21 cellular contexts compared by ENCODE assay signal in the genomic region with DNA sequence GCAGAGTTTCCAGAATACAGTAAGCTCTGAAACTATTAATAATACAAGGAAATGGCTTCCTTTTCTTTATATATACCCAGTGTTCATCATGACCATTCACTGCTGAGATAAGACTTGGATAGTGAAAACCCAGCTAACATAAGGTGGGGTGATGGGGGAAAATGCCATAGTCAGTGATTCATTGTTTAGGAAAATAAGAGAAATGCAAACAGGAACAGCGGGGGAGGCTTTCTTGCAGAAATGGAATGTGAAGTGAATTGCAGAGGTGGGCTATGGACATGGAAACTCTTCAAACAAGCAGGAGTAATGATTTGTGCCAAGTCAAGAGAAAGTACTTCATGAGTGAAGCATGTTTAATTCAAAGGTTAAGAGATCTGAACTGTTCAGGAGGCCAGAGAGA.
A peak's percentile ranks its signal among the peaks of the same experiment; 100 is the strongest.
DNase-seq lines count a peak whose midpoint lies in the region; ATAC-seq, FAIRE-seq and TF ChIP-seq lines count a peak whose summit lies in the region.
"Had no signal": no experiment of that assay in that cellular context is flagged by ENCODE, and none has a peak within 500 bp of the region (broad histone marks: within the 10 kb centered on the region; RNA-seq: fewer than 3 reads in every experiment).

No MANE protein-coding gene starts in this region.

- no peaks in the 10 kb centered on the region for H3K9me3 ChIP-seq in smooth muscle cell (replicated peaks; ENCODE audit: low read depth)
- H3K9me3 ChIP-seq: adrenal gland, gastroesophageal sphincter, thyroid gland had no signal

- peaks cover 8% of the 10 kb centered on the region for H3F3A ChIP-seq in smooth muscle cell (ENCODE audit: low read depth)

- H3K4me2 ChIP-seq in smooth muscle cell, result peak overlapping the region; percentile 34

- no peaks in the 10 kb centered on the region for H4K20me1 ChIP-seq in smooth muscle cell (ENCODE audit: low read depth)

- no peak overlapping the region for H3K9ac ChIP-seq in smooth muscle cell (ENCODE audit: low read depth)
- H3K9ac ChIP-seq: parathyroid adenoma had no signal

- peak; percentile 51 for FAIRE-seq in HTR-8/SVneo (lab: Jason Lieb, UNC)
- FAIRE-seq: TTC549 had no signal

- no peak overlapping the region for H3K4me3 ChIP-seq in smooth muscle cell
- H3K4me3 ChIP-seq: adrenal gland, gastroesophageal sphincter, thyroid gland had no signal

- peak overlapping the region; percentile 45 for H3K27ac ChIP-seq in smooth muscle cell (ENCODE audit: low read depth)
- H3K27ac ChIP-seq: adrenal gland, gastroesophageal sphincter, parathyroid adenoma, thyroid gland had no signal

- peaks cover 6% of the 10 kb centered on the region for H3K4me1 ChIP-seq in smooth muscle cell (ENCODE audit: low read depth)
- H3K4me1 ChIP-seq: adrenal gland, gastroesophageal sphincter, parathyroid adenoma, thyroid gland had no signal

- H3K4me3 Mint-ChIP-seq in WTC11, result no peak overlapping the region
- H3K4me3 Mint-ChIP-seq in activated CD8-positive, alpha-beta memory T cell treated with anti-CD3 and anti-CD28 coated beads, Interleukin-2, amount 10 ng/mL, durations not matched to agents 7 days and 5 days, result no peak overlapping the region
- H3K4me3 Mint-ChIP-seq in immature natural killer cell, result no peak overlapping the region
- H3K4me3 Mint-ChIP-seq: activated CD4-positive, alpha-beta T cell treated with anti-CD3 and anti-CD28 coated beads, Interleukin-2, amount 10 ng/mL, durations not matched to agents 7 days and 5 days; B cell; central memory CD8-positive, alpha-beta T cell; naive thymus-derived CD4-positive, alpha-beta T cell had no signal

- H3K4me1 Mint-ChIP-seq in WTC11 (peaks cover 25% of the 10 kb centered on the region), immature natural killer cell (no peaks in the 10 kb centered on the region)
- H3K4me1 Mint-ChIP-seq in activated CD8-positive, alpha-beta memory T cell treated with anti-CD3 and anti-CD28 coated beads, Interleukin-2, amount 10 ng/mL, durations not matched to agents 7 days and 5 days, result no peaks in the 10 kb centered on the region
- H3K4me1 Mint-ChIP-seq: activated CD4-positive, alpha-beta T cell treated with anti-CD3 and anti-CD28 coated beads, Interleukin-2, amount 10 ng/mL, durations not matched to agents 7 days and 5 days; B cell; central memory CD8-positive, alpha-beta T cell; naive thymus-derived CD4-positive, alpha-beta T cell had no signal

- no peaks in the 10 kb centered on the region for H3K27me3 Mint-ChIP-seq in WTC11 (ENCODE audit: low read depth)
- H3K27me3 Mint-ChIP-seq in activated CD8-positive, alpha-beta memory T cell treated with anti-CD3 and anti-CD28 coated beads, Interleukin-2, amount 10 ng/mL, durations not matched to agents 7 days and 5 days, result no peaks in the 10 kb centered on the region
- H3K27me3 Mint-ChIP-seq in immature natural killer cell (ENCODE audit: low read depth in 3 of 3), result peaks cover 0 to 2% (median 0%) of the 10 kb centered on the region in 3 donors
- H3K27me3 Mint-ChIP-seq: activated CD4-positive, alpha-beta T cell treated with anti-CD3 and anti-CD28 coated beads, Interleukin-2, amount 10 ng/mL, durations not matched to agents 7 days and 5 days; B cell; central memory CD8-positive, alpha-beta T cell; naive thymus-derived CD4-positive, alpha-beta T cell had no signal

- 45% methylated on average over 1 of the region's 1 CpG for WGBS in smooth muscle cell (ENCODE audit: low lambda C conversion rate)

- no peaks in the 10 kb centered on the region for H3K36me3 ChIP-seq in smooth muscle cell (ENCODE audit: low read depth)
- H3K36me3 ChIP-seq: adrenal gland, gastroesophageal sphincter, thyroid gland had no signal

- H3K36me3 Mint-ChIP-seq in WTC11, result no peaks in the 10 kb centered on the region
- H3K36me3 Mint-ChIP-seq in activated CD8-positive, alpha-beta memory T cell treated with anti-CD3 and anti-CD28 coated beads, Interleukin-2, amount 10 ng/mL, durations not matched to agents 7 days and 5 days, result no peaks in the 10 kb centered on the region
- H3K36me3 Mint-ChIP-seq in immature natural killer cell, result no peaks in the 10 kb centered on the region
- H3K36me3 Mint-ChIP-seq: naive thymus-derived CD4-positive, alpha-beta T cell had no signal

- H3K27ac Mint-ChIP-seq in WTC11, result no peak overlapping the region; the same call in 1 of the 2 replicates
- H3K27ac Mint-ChIP-seq in activated CD8-positive, alpha-beta memory T cell treated with anti-CD3 and anti-CD28 coated beads, Interleukin-2, amount 10 ng/mL, durations not matched to agents 7 days and 5 days, result no peak overlapping the region
- no peak overlapping the region for H3K27ac Mint-ChIP-seq in immature natural killer cell
- H3K27ac Mint-ChIP-seq: activated CD4-positive, alpha-beta T cell treated with anti-CD3 and anti-CD28 coated beads, Interleukin-2, amount 10 ng/mL, durations not matched to agents 7 days and 5 days; B cell; naive thymus-derived CD4-positive, alpha-beta T cell had no signal

- H2AFZ ChIP-seq in smooth muscle cell (ENCODE audit: low read depth), result no peak overlapping the region
- H2AFZ ChIP-seq: parathyroid adenoma had no signal

- POLR2A ChIA-PET in WTC11 (lab: Charles Lee), result no interaction called here

- no peak for TF ChIP-seq CTCF in WTC11 (IDR thresholded peaks at IDR 0.05)
- TF ChIP-seq CTCF in smooth muscle cell (IDR thresholded peaks at IDR 0.05; ENCODE audit: borderline replicate concordance, insufficient read depth, poor library complexity, severe bottlenecking), result no peak

- ATAC-seq in WTC11, result peak; percentile 61
- ATAC-seq in activated CD8-positive, alpha-beta memory T cell treated with anti-CD3 and anti-CD28 coated beads, Interleukin-2, amount 10 ng/mL, durations not matched to agents 7 days and 5 days, result no peak
- ATAC-seq: gastroesophageal sphincter; naive thymus-derived CD4-positive, alpha-beta T cell had no signal

- no peaks in the 10 kb centered on the region for H3K79me2 ChIP-seq in smooth muscle cell (ENCODE audit: low read depth)
- H3K79me2 ChIP-seq: parathyroid adenoma had no signal

- DNase-seq in HTR-8/SVneo (ENCODE audit: insufficient read length, low spot score), result peak; percentile 26
- DNase-seq in WTC11 (ENCODE audit: low spot score), result no peak
- DNase-seq in iPS-NIHi7 (ENCODE audit: extremely low spot score), result peak; percentile 22
- DNase-seq in smooth muscle cell (lab: John Stamatoyannopoulos, UW; ENCODE audit: unreplicated experiment), result no peak
- DNase-seq in activated CD8-positive, alpha-beta memory T cell treated with anti-CD3 and anti-CD28 coated beads, Interleukin-2, amount 10 ng/mL, durations not matched to agents 7 days and 5 days, result no peak
- no peak for DNase-seq in immature natural killer cell
- no peak for DNase-seq in COLO668 (lab: John Stamatoyannopoulos, UW; ENCODE audit: unreplicated experiment)
- DNase-seq: activated CD4-positive, alpha-beta T cell treated with anti-CD3 and anti-CD28 coated beads, Interleukin-2, amount 10 ng/mL, durations not matched to agents 7 days and 5 days; activated CD8-positive, alpha-beta memory T cell treated with anti-CD3 and anti-CD28 coated beads, Interleukin-2, amount 50 U/mL, for 4 hours; activated gamma-delta T cell; adrenal gland; naive thymus-derived CD4-positive, alpha-beta T cell; NCI-H1694; NCI-H446; stimulated activated naive CD4-positive, alpha-beta T cell treated with Interleukin-2 at 50 U/mL for 16 hours; thyroid gland had no signal

- peaks cover 9% of the 10 kb centered on the region for H3K9me3 Mint-ChIP-seq in WTC11
- peaks cover 15% of the 10 kb centered on the region for H3K9me3 Mint-ChIP-seq in activated CD8-positive, alpha-beta memory T cell treated with anti-CD3 and anti-CD28 coated beads, Interleukin-2, amount 10 ng/mL, durations not matched to agents 7 days and 5 days (ENCODE audit: low read depth)
- H3K9me3 Mint-ChIP-seq in immature natural killer cell, result peaks cover 4 to 61% (median 19%) of the 10 kb centered on the region in 6 donors
- H3K9me3 Mint-ChIP-seq: activated CD4-positive, alpha-beta T cell treated with anti-CD3 and anti-CD28 coated beads, Interleukin-2, amount 10 ng/mL, durations not matched to agents 7 days and 5 days had no signal

- no peaks in the 10 kb centered on the region for H3K27me3 ChIP-seq in smooth muscle cell (ENCODE audit: low read depth)
- H3K27me3 ChIP-seq: adrenal gland, gastroesophageal sphincter, thyroid gland had no signal

- CTCF ChIA-PET in WTC11 (lab: Charles Lee), result interaction anchor here (0.9 to 1.3 kb wide), 2 partner anchors 29 to 221 kb away, joined by 3 read pairs; no protein-coding TSS in a partner anchor
- CTCF ChIA-PET in activated CD8-positive, alpha-beta memory T cell treated with anti-CD3 and anti-CD28 coated beads, Interleukin-2, amount 10 ng/mL, durations not matched to agents 7 days and 5 days (lab: Charles Lee), result no interaction called here

TF ChIP-seq in WTC11, 78 proteins besides CTCF, POLR2A, EP300 and RAD21 (continues in another document):
- TF ChIP-seq, protein P1, sequence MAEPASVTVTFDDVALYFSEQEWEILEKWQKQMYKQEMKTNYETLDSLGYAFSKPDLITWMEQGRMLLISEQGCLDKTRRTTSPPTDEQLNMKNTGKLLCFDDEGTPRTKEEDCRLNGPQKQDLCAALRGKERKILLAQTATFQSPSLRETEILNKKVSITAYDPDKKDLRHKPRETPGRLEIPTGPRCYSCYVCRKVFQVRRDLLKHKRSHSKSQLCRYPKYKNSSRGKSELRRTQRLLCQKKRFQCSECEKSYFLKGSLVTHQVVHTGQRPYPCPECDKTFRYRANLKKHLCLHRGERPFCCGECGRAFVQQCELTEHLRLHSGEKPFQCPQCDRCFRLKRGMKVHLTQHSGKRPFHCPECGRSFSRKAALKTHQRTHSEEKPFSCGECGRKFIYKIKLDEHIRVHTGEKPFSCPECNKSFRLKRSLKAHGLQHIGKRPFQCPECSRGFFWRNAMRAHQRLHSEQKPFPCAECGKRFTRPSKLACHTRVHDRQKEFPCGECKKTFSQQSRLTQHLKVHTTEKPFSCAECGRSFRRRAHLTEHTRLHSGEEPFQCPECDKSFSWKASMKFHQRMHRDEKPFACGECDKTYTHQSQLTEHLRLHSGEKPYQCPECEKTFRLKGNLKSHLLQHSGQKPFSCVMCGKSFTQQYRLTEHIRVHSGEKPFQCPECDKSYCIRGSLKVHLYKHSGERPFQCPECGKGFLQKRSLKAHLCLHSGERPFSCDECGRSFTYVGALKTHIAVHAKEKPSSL (CRISPR knock-in tag; conservative IDR thresholded peaks at IDR 0.05), result no peak
- TF ChIP-seq, protein P2, sequence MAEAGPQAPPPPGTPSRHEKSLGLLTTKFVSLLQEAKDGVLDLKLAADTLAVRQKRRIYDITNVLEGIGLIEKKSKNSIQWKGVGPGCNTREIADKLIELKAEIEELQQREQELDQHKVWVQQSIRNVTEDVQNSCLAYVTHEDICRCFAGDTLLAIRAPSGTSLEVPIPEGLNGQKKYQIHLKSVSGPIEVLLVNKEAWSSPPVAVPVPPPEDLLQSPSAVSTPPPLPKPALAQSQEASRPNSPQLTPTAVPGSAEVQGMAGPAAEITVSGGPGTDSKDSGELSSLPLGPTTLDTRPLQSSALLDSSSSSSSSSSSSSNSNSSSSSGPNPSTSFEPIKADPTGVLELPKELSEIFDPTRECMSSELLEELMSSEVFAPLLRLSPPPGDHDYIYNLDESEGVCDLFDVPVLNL (CRISPR knock-in tag; IDR thresholded peaks at IDR 0.05; ENCODE audit: borderline replicate concordance, low read depth), result no peak

Comparison
In these comparisons a context has a peak if more than half of its experiments do, and no peak if none do; other contexts are left out.
1. DNase-seq: peak in HTR-8/SVneo (single experiment) and iPS-NIHi7 (single experiment); none in WTC11 (single experiment), smooth muscle cell (single experiment), activated CD8-positive, alpha-beta memory T cell treated with anti-CD3 and anti-CD28 coated beads, Interleukin-2, amount 10 ng/mL, durations not matched to agents 7 days and 5 days (single experiment), immature natural killer cell (0 of 3) and COLO668 (single experiment).